In the genomic region with DNA sequence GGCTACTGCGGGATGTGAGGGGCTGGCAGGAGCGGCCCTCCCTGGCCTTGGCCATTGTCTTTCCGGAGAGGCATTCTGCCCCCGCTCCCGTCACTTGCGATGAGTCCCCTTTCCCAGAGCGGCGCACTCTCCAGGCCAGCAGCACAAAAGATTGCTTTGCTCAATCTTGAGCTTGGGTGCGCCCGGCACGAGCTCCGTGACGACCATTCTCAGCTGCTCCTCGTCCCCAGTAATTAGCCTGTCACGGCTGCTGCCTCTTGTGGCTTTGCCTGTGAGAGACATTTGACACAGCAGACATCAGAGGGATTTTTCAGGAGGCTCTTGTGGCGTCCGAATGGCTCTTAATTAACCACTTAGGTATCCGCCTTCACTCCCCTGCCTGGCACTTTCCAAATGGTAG, we compare ENCODE assay signal across 12 cellular contexts.
DNase-seq lines count a peak whose midpoint lies in the region; ATAC-seq and TF ChIP-seq lines count a peak whose summit lies in the region.
"Had no signal": no experiment of that assay in that cellular context is flagged by ENCODE, and none has a peak within 500 bp of the region (broad histone marks: within the 10 kb centered on the region; RNA-seq: fewer than 3 reads in every experiment).

No MANE protein-coding gene starts in this region.

- no peaks in the 10 kb centered on the region for H3K9me3 ChIP-seq in iPS-15b (ENCODE audit: control insufficient read depth, insufficient read depth, low read length)
- no peaks in the 10 kb centered on the region for H3K9me3 ChIP-seq in PC-9 (ENCODE audit: insufficient read depth, low read depth)
- H3K9me3 ChIP-seq: upper lobe of left lung had no signal

- H3F3A ChIP-seq in PC-9 (ENCODE audit: insufficient read depth, low read depth) = no peaks in the 10 kb centered on the region

- no peaks in the 10 kb centered on the region for H3K79me2 ChIP-seq in PC-9 (ENCODE audit: low read depth)

- no peak overlapping the region for H3K27ac ChIP-seq in PC-9
- H3K27ac ChIP-seq: upper lobe of left lung had no signal

- BruUV-seq in PC-9 (replicated peaks; lab: Mats Ljungman, UMichigan) = no TSS peak

- H3K4me3 ChIP-seq in iPS-15b (ENCODE audit: low read depth, low read length) (peak overlapping the region; percentile 61), PC-9 (no peak overlapping the region)

- intact Hi-C loops in PC-9 (cut with micrococcal nuclease; ENCODE audit: unreplicated experiment) = no loop called here

- POLR2A ChIA-PET in PC-9 (lab: Charles Lee; ENCODE audit: unreplicated experiment) = no interaction called here

- H3K4me2 ChIP-seq in PC-9 = no peak overlapping the region

- H3K27me3 ChIP-seq in iPS-15b (ENCODE audit: control insufficient read depth, insufficient read depth, low read length) (peaks cover 33% of the 10 kb centered on the region), PC-9 (ENCODE audit: insufficient read depth, low read depth) (peaks cover 97% of the 10 kb centered on the region)
- H3K27me3 ChIP-seq: upper lobe of left lung had no signal

- H3K36me3 ChIP-seq in iPS-15b (ENCODE audit: control insufficient read depth, insufficient read depth, low read length) = no peaks in the 10 kb centered on the region
- no peaks in the 10 kb centered on the region for H3K36me3 ChIP-seq in PC-9 (ENCODE audit: low read depth)
- H3K36me3 ChIP-seq: upper lobe of left lung had no signal

- no peaks in the 10 kb centered on the region; the same call in 1 of the 2 replicates for H4K20me1 ChIP-seq in PC-9 (ENCODE audit: insufficient read depth)

- TF ChIP-seq CTCF in PC-9 (conservative IDR thresholded peaks at IDR 0.05) = no peak

- no peak overlapping the region for H3K9ac ChIP-seq in iPS-15b (ENCODE audit: low read depth, low read length)

- H3K9me2 ChIP-seq in PC-9 (ENCODE audit: insufficient read depth) = no peaks in the 10 kb centered on the region

- DNase-seq in NCI-H1105 treated with DMSO at 0.1 percent for 48 hours (lab: John Stamatoyannopoulos, UW) (peak; percentile 99), NCI-H774 (lab: John Stamatoyannopoulos, UW) (peak; percentile 45), retina (peak; percentile 88), PC-9 (no peak), NCI-H2081 treated with DMSO at 0.1 percent for 48 hours (lab: John Stamatoyannopoulos, UW) (no peak)
- no peak for DNase-seq in stimulated activated CD4-positive, alpha-beta T cell treated with anti-CD3 and anti-CD28 coated beads, Interleukin-12 subunit alpha, Interleukin-12 subunit beta, amount 100 ng/mL, for 4 hours
- DNase-seq: amniotic stem cell, T-helper 2 cell, upper lobe of left lung had no signal

- no peak for ATAC-seq in GM21786 (IDR thresholded peaks at IDR 0.05; ENCODE audit: unreplicated experiment)
- ATAC-seq: sciatic nerve had no signal

- H3K4me1 ChIP-seq in iPS-15b (ENCODE audit: control insufficient read depth, insufficient read depth, low read length) (peaks cover 13% of the 10 kb centered on the region), PC-9 (replicated peaks; ENCODE audit: insufficient read depth) (no peaks in the 10 kb centered on the region)

- H2AFZ ChIP-seq in PC-9 = no peak overlapping the region

- CTCF ChIA-PET in PC-9 (lab: Charles Lee) = no interaction called here

Comparison
In these comparisons a context has a peak if more than half of its experiments do, and no peak if none do; other contexts are left out.
1. DNase-seq: peak in NCI-H1105 treated with DMSO at 0.1 percent for 48 hours (single experiment), NCI-H774 (single experiment) and retina (single experiment); none in PC-9 (0 of 2), stimulated activated CD4-positive, alpha-beta T cell treated with anti-CD3 and anti-CD28 coated beads, Interleukin-12 subunit alpha, Interleukin-12 subunit beta, amount 100 ng/mL, for 4 hours (single experiment) and NCI-H2081 treated with DMSO at 0.1 percent for 48 hours (single experiment).